7 cellular contexts compared by ENCODE assay signal in the genomic region with DNA sequence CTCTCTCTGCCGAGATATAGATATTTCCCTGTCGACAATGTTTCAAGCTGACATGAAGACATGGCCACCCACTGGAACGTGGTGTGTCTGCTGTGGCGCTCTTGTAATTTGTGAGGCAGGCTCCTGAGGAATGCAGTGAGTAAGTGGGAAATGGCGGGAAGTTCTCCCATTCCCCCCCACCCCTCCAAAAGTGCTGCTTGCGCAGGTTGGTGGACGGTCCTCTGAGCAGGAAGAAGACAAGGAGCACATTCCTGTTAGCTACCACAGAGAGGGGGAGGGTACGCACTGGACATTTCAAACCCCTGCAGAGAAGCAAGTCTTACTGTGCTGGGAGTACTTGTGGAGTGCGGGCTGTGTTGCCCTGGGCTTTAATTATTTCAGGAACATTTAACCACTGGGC.
DNase-seq lines count a peak whose midpoint lies in the region; ATAC-seq, FAIRE-seq and TF ChIP-seq lines count a peak whose summit lies in the region.
"Not testable (repeated sequence)": the region's sequence is repeated elsewhere in the genome, so short reads cannot be mapped to it uniquely, and the experiment has no call there.

No MANE protein-coding gene starts in this region.

- not testable (repeated sequence) for H3K4me3 Mint-ChIP-seq in GM23338; astrocyte (ENCODE audit: unreplicated experiment); neural progenitor cell

- H2BK12ac ChIP-seq in mesenchymal stem cell (ENCODE audit: low read length in 2 of 2) = not testable (repeated sequence)

- H3K18ac ChIP-seq in mesenchymal stem cell (ENCODE audit: low read depth in 1 of 2, low read length in 2 of 2) = not testable (repeated sequence)

- H3K23ac ChIP-seq in mesenchymal stem cell (ENCODE audit: low read length in 2 of 2) = not testable (repeated sequence)

- H2BK5ac ChIP-seq in mesenchymal stem cell (ENCODE audit: low read depth, low read length, poor library complexity, severe bottlenecking) = not testable (repeated sequence)

- not testable (repeated sequence) for H2BK120ac ChIP-seq in mesenchymal stem cell (ENCODE audit: low read depth, low read length)

- H3K27ac Mint-ChIP-seq in GM23338, neural progenitor cell: not testable (repeated sequence)
- H3K27ac Mint-ChIP-seq in astrocyte (ENCODE audit: unreplicated experiment) = peak overlapping the region; percentile 62

- peaks cover 13% of the 10 kb centered on the region for H3K79me2 ChIP-seq in GM23338 (replicated peaks; ENCODE audit: insufficient read depth)
- H3K79me2 ChIP-seq in astrocyte (ENCODE audit: insufficient read depth, low read length); neural progenitor cell (ENCODE audit: low read depth): not testable (repeated sequence)

- not testable (repeated sequence) for H3K36me3 ChIP-seq in GM23338 (ENCODE audit: insufficient read depth); astrocyte (ENCODE audit: insufficient read depth, low read length); mesenchymal stem cell (ENCODE audit: control insufficient read depth in 1 of 2, insufficient read depth in 2 of 2, low read depth in 1 of 2, low read length in 2 of 2); neural progenitor cell

- H3K36me3 Mint-ChIP-seq in GM23338 (ENCODE audit: low read depth); astrocyte (ENCODE audit: low read depth, unreplicated experiment); neural progenitor cell: not testable (repeated sequence)

- H3K4me1 ChIP-seq in GM23338 (ENCODE audit: insufficient read depth); astrocyte (ENCODE audit: insufficient read depth, low read length); mesenchymal stem cell (ENCODE audit: control insufficient read depth, insufficient read depth, low read depth, low read length); neural progenitor cell: not testable (repeated sequence)

- H3K4ac ChIP-seq in mesenchymal stem cell (ENCODE audit: low read depth in 1 of 2, low read length in 2 of 2) = not testable (repeated sequence)

- H3K27me3 Mint-ChIP-seq in GM23338 (ENCODE audit: insufficient read depth, low read depth, poor library complexity) = peaks cover 13% of the 10 kb centered on the region
- H3K27me3 Mint-ChIP-seq in astrocyte (ENCODE audit: low read depth, unreplicated experiment) = peaks cover 12% of the 10 kb centered on the region
- H3K27me3 Mint-ChIP-seq in neural progenitor cell (ENCODE audit: insufficient read depth, low read depth) = peaks cover 15% of the 10 kb centered on the region

- not testable (repeated sequence) for H2AFZ ChIP-seq in GM23338; astrocyte (ENCODE audit: low read depth, low read length); mesenchymal stem cell (ENCODE audit: low read depth, low read length); neural progenitor cell (replicated peaks)

- peaks cover 33% of the 10 kb centered on the region for H3K4me1 Mint-ChIP-seq in GM23338
- H3K4me1 Mint-ChIP-seq in astrocyte (ENCODE audit: low read depth, unreplicated experiment) = not testable (repeated sequence)
- H3K4me1 Mint-ChIP-seq in neural progenitor cell = peaks cover 21% of the 10 kb centered on the region

- not testable (repeated sequence) for H3K27me3 ChIP-seq in GM23338 (ENCODE audit: insufficient read depth); astrocyte (ENCODE audit: insufficient read depth, low read length); mesenchymal stem cell (ENCODE audit: control insufficient read depth in 1 of 2, insufficient read depth in 1 of 2, low read length in 2 of 2)
- H3K27me3 ChIP-seq in neural progenitor cell = peaks cover 23% of the 10 kb centered on the region

- not testable (repeated sequence) for H4K91ac ChIP-seq in mesenchymal stem cell (ENCODE audit: low read length)

- not testable (repeated sequence) for H3K9me3 ChIP-seq in astrocyte (ENCODE audit: insufficient read depth, low read depth, low read length); mesenchymal stem cell (ENCODE audit: control insufficient read depth, low read length); neural progenitor cell (ENCODE audit: low read depth)

- not testable (repeated sequence) for H3K4me2 ChIP-seq in GM23338; astrocyte (ENCODE audit: low read length); neural progenitor cell
- peak overlapping the region; percentile 27 for H3K4me2 ChIP-seq in mesenchymal stem cell (ENCODE audit: low read length, poor library complexity, severe bottlenecking)

- not testable (repeated sequence) for H3K9me3 Mint-ChIP-seq in GM23338; astrocyte (ENCODE audit: unreplicated experiment); neural progenitor cell

- H4K8ac ChIP-seq in mesenchymal stem cell (ENCODE audit: low read length) = not testable (repeated sequence)

- H3K79me1 ChIP-seq in mesenchymal stem cell (replicated peaks; ENCODE audit: low read length, poor library complexity, severe bottlenecking) = not testable (repeated sequence)

- H3K14ac ChIP-seq in mesenchymal stem cell (ENCODE audit: low read length in 2 of 2) = not testable (repeated sequence)

- not testable (repeated sequence) for TF ChIP-seq CTCF in GM23338 (conservative IDR thresholded peaks at IDR 0.05; ENCODE audit: low read depth in 2 of 2); astrocyte (IDR thresholded peaks at IDR 0.05; ENCODE audit: insufficient read depth, low read depth, low read length); neural progenitor cell (IDR thresholded peaks at IDR 0.05)

- ATAC-seq in GM23338 = not testable (repeated sequence)

- not testable (repeated sequence) for FAIRE-seq in astrocyte (lab: Jason Lieb, UNC)

- H3K4me3 ChIP-seq in GM23338; astrocyte (ENCODE audit: insufficient read depth, low read depth, low read length); mesenchymal stem cell (ENCODE audit: insufficient read depth in 1 of 2, low read depth in 1 of 2, low read length in 2 of 2); neural progenitor cell: not testable (repeated sequence)

- not testable (repeated sequence) for H2AK5ac ChIP-seq in mesenchymal stem cell (ENCODE audit: low read length, severe bottlenecking)

- 59% methylated on average over 9 of the region's 9 CpGs for WGBS in mesenchymal stem cell

- peak; percentile 76 for DNase-seq in Daoy (ENCODE audit: low read depth)
- DNase-seq in GM23338 (ENCODE audit: low spot score) = peak; percentile 26
- not testable (repeated sequence) for DNase-seq in astrocyte (ENCODE audit: low read depth); mesenchymal stem cell
- peak; percentile 22 for DNase-seq in kidney glomerular epithelial cell (lab: John Stamatoyannopoulos, UW)
- DNase-seq in neural progenitor cell (ENCODE audit: low spot score) = peak; percentile 15
- DNase-seq in retina = peak; percentile 21

- not testable (repeated sequence) for H2BK15ac ChIP-seq in mesenchymal stem cell (ENCODE audit: low read depth, poor library complexity, severe bottlenecking)

- not testable (repeated sequence) for H3F3A ChIP-seq in GM23338 (replicated peaks; ENCODE audit: low read depth); neural progenitor cell (ENCODE audit: low read depth)

- not testable (repeated sequence) for H3K27ac ChIP-seq in GM23338 (ENCODE audit: low read depth); astrocyte (ENCODE audit: low read depth, low read length); mesenchymal stem cell (ENCODE audit: low read length, poor library complexity, severe bottlenecking); neural progenitor cell

- not testable (repeated sequence) for H3K9me2 ChIP-seq in GM23338 (ENCODE audit: insufficient read depth)

- H3K9ac ChIP-seq in astrocyte (ENCODE audit: low read length); mesenchymal stem cell (ENCODE audit: low read length); neural progenitor cell: not testable (repeated sequence)

- H4K20me1 ChIP-seq in GM23338 (replicated peaks; ENCODE audit: insufficient read depth); astrocyte (ENCODE audit: insufficient read depth, low read length); neural progenitor cell (ENCODE audit: low read depth): not testable (repeated sequence)
